8 cellular contexts compared by ENCODE assay signal in the genomic region with DNA sequence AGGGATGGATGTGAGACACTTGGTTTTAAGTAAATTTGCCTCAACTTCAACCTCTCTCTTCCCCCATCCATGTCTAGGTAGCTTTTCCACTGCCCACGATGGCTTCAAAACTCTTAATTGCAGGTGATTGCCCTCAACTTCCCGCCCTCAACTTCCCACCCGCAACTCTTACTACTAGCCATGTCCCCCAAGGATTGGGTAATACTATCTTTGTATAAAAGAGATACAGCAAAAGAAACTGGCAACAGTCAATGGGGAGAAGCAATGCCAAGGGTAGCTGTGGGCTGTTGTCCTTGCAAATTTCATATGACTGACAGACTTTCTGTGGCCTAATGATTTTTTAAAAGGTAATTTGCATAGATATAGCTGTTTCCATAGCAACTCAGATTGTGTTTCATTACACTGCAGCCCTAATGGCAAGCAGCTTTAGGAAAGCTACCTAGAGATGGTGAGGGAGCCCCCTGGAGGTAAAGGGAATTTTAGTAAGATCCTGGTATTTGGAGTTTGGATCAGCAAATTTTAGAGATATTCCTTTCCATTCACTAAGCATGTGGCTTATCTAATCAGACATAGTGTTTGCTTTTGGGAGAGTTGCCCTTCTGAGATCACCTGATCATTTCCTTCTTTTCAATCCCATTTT.
DNase-seq lines count a peak whose midpoint lies in the region; ATAC-seq and TF ChIP-seq lines count a peak whose summit lies in the region.

No MANE protein-coding gene starts in this region.

- no peaks in the 10 kb centered on the region for H3K9me3 ChIP-seq in body of pancreas
- no peaks in the 10 kb centered on the region for H3K9me3 ChIP-seq in mesenchymal stem cell (ENCODE audit: control insufficient read depth, low read length)
- no peaks in the 10 kb centered on the region for H3K9me3 ChIP-seq in CD8-positive, alpha-beta memory T cell (ENCODE audit: low read length)

- no peak overlapping the region for H2BK15ac ChIP-seq in mesenchymal stem cell (ENCODE audit: low read depth, poor library complexity, severe bottlenecking)

- H3K4me1 Mint-ChIP-seq in natural killer cell = peaks cover 0 to 5% of the 10 kb centered on the region in 2 donors
- H3K4me1 Mint-ChIP-seq in CD8-positive, alpha-beta memory T cell = no peaks in the 10 kb centered on the region

- no peak overlapping the region for H2BK120ac ChIP-seq in mesenchymal stem cell (ENCODE audit: low read depth, low read length)

- CTCF ChIA-PET in CD8-positive, alpha-beta memory T cell (lab: Charles Lee) = no interaction called here

- no peak overlapping the region for H2BK12ac ChIP-seq in mesenchymal stem cell (ENCODE audit: low read length in 2 of 2)

- DNase-seq in CD1c-positive myeloid dendritic cell (ENCODE audit: extremely low spot score) (peak; percentile 31), NCI-H2081 (lab: John Stamatoyannopoulos, UW) (peak; percentile 71), body of pancreas (peak in 2 of 4 donors; percentile 13 to 24), mesenchymal stem cell (peak; percentile 49), natural killer cell (no peak)
- no peak for DNase-seq in CD8-positive, alpha-beta memory T cell

- H3K4me3 ChIP-seq in body of pancreas = no peak overlapping the region
- H3K4me3 ChIP-seq in mesenchymal stem cell (ENCODE audit: insufficient read depth in 1 of 2, low read depth in 1 of 2, low read length in 2 of 2) = no peak overlapping the region
- no peak overlapping the region for H3K4me3 ChIP-seq in CD8-positive, alpha-beta memory T cell (ENCODE audit: low read length)

- WGBS in body of pancreas, 2 donors = 51 to 55% methylated on average over 3 of the region's 3 CpGs
- WGBS in mesenchymal stem cell = no CpG with 5 or more reads among the region's 3 CpGs

- intact Hi-C loops in body of pancreas (cut with DNase I) (no loop called here), natural killer cell (cut with micrococcal nuclease) (no loop called here)

- peak overlapping the region; percentile 16 for H3K9ac ChIP-seq in mesenchymal stem cell (ENCODE audit: low read length)

- no peaks in the 10 kb centered on the region for H3K36me3 Mint-ChIP-seq in natural killer cell
- H3K36me3 Mint-ChIP-seq in CD8-positive, alpha-beta memory T cell = no peaks in the 10 kb centered on the region

- no peak overlapping the region for H3K23ac ChIP-seq in mesenchymal stem cell (ENCODE audit: low read length in 2 of 2)

- no peak overlapping the region for H2BK5ac ChIP-seq in mesenchymal stem cell (ENCODE audit: low read depth, low read length, poor library complexity, severe bottlenecking)

- no peak overlapping the region for H3K27ac Mint-ChIP-seq in natural killer cell
- no peak overlapping the region for H3K27ac Mint-ChIP-seq in CD8-positive, alpha-beta memory T cell

- no peaks in the 10 kb centered on the region for H3K36me3 ChIP-seq in body of pancreas (replicated peaks in 1 of 2; ENCODE audit: insufficient read depth in 1 of 2, low read depth in 2 of 2)
- no peaks in the 10 kb centered on the region for H3K36me3 ChIP-seq in mesenchymal stem cell (ENCODE audit: control insufficient read depth in 1 of 2, insufficient read depth in 2 of 2, low read depth in 1 of 2, low read length in 2 of 2)
- no peaks in the 10 kb centered on the region for H3K36me3 ChIP-seq in CD8-positive, alpha-beta memory T cell (ENCODE audit: insufficient read depth, low read length)

- H3K9me3 Mint-ChIP-seq in natural killer cell = no peaks in the 10 kb centered on the region
- H3K9me3 Mint-ChIP-seq in CD8-positive, alpha-beta memory T cell = no peaks in the 10 kb centered on the region

- ATAC-seq in GM19395 (IDR thresholded peaks at IDR 0.05; ENCODE audit: unreplicated experiment) = peak; percentile 64
- peak; percentile 72 for ATAC-seq in body of pancreas
- no peak for ATAC-seq in HG03139 (IDR thresholded peaks at IDR 0.05; ENCODE audit: unreplicated experiment)
- no peak for ATAC-seq in natural killer cell

- no peak overlapping the region for H2AK5ac ChIP-seq in mesenchymal stem cell (ENCODE audit: low read length, severe bottlenecking)

- H3K18ac ChIP-seq in mesenchymal stem cell (ENCODE audit: low read depth in 1 of 2, low read length in 2 of 2) = no peak overlapping the region

- H3K14ac ChIP-seq in mesenchymal stem cell (ENCODE audit: low read length in 2 of 2) = no peak overlapping the region

- TF ChIP-seq CTCF in body of pancreas (IDR thresholded peaks at IDR 0.05) (peak in 6 of 7 experiments; percentile 29 to 56 (median 48)), natural killer cell (IDR thresholded peaks at IDR 0.05) (no peak)

- H2AFZ ChIP-seq in mesenchymal stem cell (ENCODE audit: low read depth, low read length) = no peak overlapping the region

- no peak overlapping the region for H3K4me3 Mint-ChIP-seq in natural killer cell
- H3K4me3 Mint-ChIP-seq in CD8-positive, alpha-beta memory T cell = no peak overlapping the region

- no peaks in the 10 kb centered on the region for H3K27me3 ChIP-seq in body of pancreas
- H3K27me3 ChIP-seq in mesenchymal stem cell (ENCODE audit: control insufficient read depth in 1 of 2, insufficient read depth in 1 of 2, low read length in 2 of 2) = no peaks in the 10 kb centered on the region
- no peaks in the 10 kb centered on the region for H3K27me3 ChIP-seq in CD8-positive, alpha-beta memory T cell (ENCODE audit: insufficient read depth, low read length, poor library complexity, severe bottlenecking)

- no peaks in the 10 kb centered on the region for H3K27me3 Mint-ChIP-seq in natural killer cell (ENCODE audit: low read depth in 2 of 2)
- peaks cover 0 to 5% of the 10 kb centered on the region in 2 donors for H3K27me3 Mint-ChIP-seq in CD8-positive, alpha-beta memory T cell

- H3K4me2 ChIP-seq in mesenchymal stem cell (ENCODE audit: low read length, poor library complexity, severe bottlenecking) = no peak overlapping the region

- TF ChIP-seq POLR2A in body of pancreas (IDR thresholded peaks at IDR 0.05) = no peak

- no peak overlapping the region for H3K27ac ChIP-seq in body of pancreas
- no peak overlapping the region for H3K27ac ChIP-seq in mesenchymal stem cell (ENCODE audit: low read length, poor library complexity, severe bottlenecking)
- no peak overlapping the region for H3K27ac ChIP-seq in CD8-positive, alpha-beta memory T cell (ENCODE audit: low read depth, low read length)

- POLR2A ChIA-PET in CD8-positive, alpha-beta memory T cell (lab: Charles Lee) = no interaction called here

- H3K4ac ChIP-seq in mesenchymal stem cell (ENCODE audit: low read depth in 1 of 2, low read length in 2 of 2) = no peak overlapping the region

- no peak overlapping the region for H4K91ac ChIP-seq in mesenchymal stem cell (ENCODE audit: low read length)

- no peak overlapping the region for H4K8ac ChIP-seq in mesenchymal stem cell (ENCODE audit: low read length)

- peaks cover 15% of the 10 kb centered on the region for H3K4me1 ChIP-seq in body of pancreas
- H3K4me1 ChIP-seq in mesenchymal stem cell (ENCODE audit: control insufficient read depth, insufficient read depth, low read depth, low read length) = peaks cover 3% of the 10 kb centered on the region
- H3K4me1 ChIP-seq in CD8-positive, alpha-beta memory T cell (ENCODE audit: insufficient read depth, low read length) = no peaks in the 10 kb centered on the region

- H3K79me1 ChIP-seq in mesenchymal stem cell (replicated peaks; ENCODE audit: low read length, poor library complexity, severe bottlenecking) = no peaks in the 10 kb centered on the region

Comparison
In these comparisons a context has a peak if more than half of its experiments do, and no peak if none do; other contexts are left out.
1. DNase-seq: peak in CD1c-positive myeloid dendritic cell (single experiment), NCI-H2081 (2 of 2) and mesenchymal stem cell (single experiment); none in natural killer cell (single experiment) and CD8-positive, alpha-beta memory T cell (0 of 5).
2. ATAC-seq: peak in GM19395 (single experiment) and body of pancreas (single experiment); none in HG03139 (single experiment) and natural killer cell (0 of 3).